12 cellular contexts compared by ENCODE assay signal in genomic region chr14:30194769-30195168, GRCh38.
DNase-seq lines count a peak whose midpoint lies in the region; ATAC-seq and TF ChIP-seq lines count a peak whose summit lies in the region.
"Had no signal": no experiment of that assay in that cellular context is flagged by ENCODE, and none has a peak within 500 bp of the region (broad histone marks: within the 10 kb centered on the region; RNA-seq: fewer than 3 reads in every experiment).

No MANE protein-coding gene starts in this region.

- no peaks in the 10 kb centered on the region for H3K27me3 ChIP-seq in brain microvascular endothelial cell (replicated peaks)
- H3K27me3 ChIP-seq in left lung = no peaks in the 10 kb centered on the region

- ATAC-seq in left cardiac atrium (peak; percentile 53 to 85), left lung (peak; percentile 33), GM18502 (IDR thresholded peaks at IDR 0.05; ENCODE audit: poor library complexity, unreplicated experiment) (no peak), GM21529 (IDR thresholded peaks at IDR 0.05; ENCODE audit: unreplicated experiment) (no peak)
- ATAC-seq: left lobe of liver had no signal

- H3K27ac ChIP-seq in brain microvascular endothelial cell = peak overlapping the region; percentile 64
- peak overlapping the region in 1 of 2 donors; percentile 40 for H3K27ac ChIP-seq in left lung

- in situ Hi-C loops in brain microvascular endothelial cell (cut with HindIII; ENCODE audit: low pct_ligation_motif_present, low sequenced_read_pairs) (no loop called here), G401 (cut with HindIII; ENCODE audit: low sequenced_read_pairs) (no loop called here)

- intact Hi-C loops in left cardiac atrium (cut with DNase I) = no loop called here
- intact Hi-C loops in cardiac septum (cut with DNase I) = no loop called here
- intact Hi-C loops in left lung (cut with DNase I) = no loop called here

- no peaks in the 10 kb centered on the region for H3K9me3 ChIP-seq in left lung

- H3K4me1 ChIP-seq in left lung = peaks cover 0 to 7% of the 10 kb centered on the region in 2 donors

- DNase-seq in left cardiac atrium (no peak), cardiac septum (ENCODE audit: low spot score) (no peak), brain microvascular endothelial cell (peak; percentile 13), left lung (no peak), G401 (ENCODE audit: low spot score) (no peak), NCI-H345 (lab: John Stamatoyannopoulos, UW) (no peak)
- DNase-seq: ACHN; activated CD4-positive, alpha-beta memory T cell treated with anti-CD3 and anti-CD28 coated beads for 36 hours; activated naive CD8-positive, alpha-beta T cell treated with anti-CD3 and anti-CD28 coated beads, Interleukin-2, amount 10 ng/mL, durations not matched to agents 7 days and 5 days had no signal

- no peak overlapping the region for H3K4me3 ChIP-seq in brain microvascular endothelial cell (ENCODE audit: low read depth, low read length)
- H3K4me3 ChIP-seq in left lung = no peak overlapping the region

- no peak for TF ChIP-seq CTCF in brain microvascular endothelial cell (IDR thresholded peaks at IDR 0.05; ENCODE audit: low read depth, low read length, missing control alignments)
- no peak for TF ChIP-seq CTCF in left lung (IDR thresholded peaks at IDR 0.05)

- H3K36me3 ChIP-seq in brain microvascular endothelial cell (replicated peaks) (no peaks in the 10 kb centered on the region), left lung (no peaks in the 10 kb centered on the region)

Comparison
In these comparisons a context has a peak if more than half of its experiments do, and no peak if none do; other contexts are left out.
1. ATAC-seq: peak in left cardiac atrium (2 of 2) and left lung (single experiment); none in GM18502 (single experiment) and GM21529 (single experiment).